Comparison of ENCODE assay signal across 1 cellular context in the genomic region with DNA sequence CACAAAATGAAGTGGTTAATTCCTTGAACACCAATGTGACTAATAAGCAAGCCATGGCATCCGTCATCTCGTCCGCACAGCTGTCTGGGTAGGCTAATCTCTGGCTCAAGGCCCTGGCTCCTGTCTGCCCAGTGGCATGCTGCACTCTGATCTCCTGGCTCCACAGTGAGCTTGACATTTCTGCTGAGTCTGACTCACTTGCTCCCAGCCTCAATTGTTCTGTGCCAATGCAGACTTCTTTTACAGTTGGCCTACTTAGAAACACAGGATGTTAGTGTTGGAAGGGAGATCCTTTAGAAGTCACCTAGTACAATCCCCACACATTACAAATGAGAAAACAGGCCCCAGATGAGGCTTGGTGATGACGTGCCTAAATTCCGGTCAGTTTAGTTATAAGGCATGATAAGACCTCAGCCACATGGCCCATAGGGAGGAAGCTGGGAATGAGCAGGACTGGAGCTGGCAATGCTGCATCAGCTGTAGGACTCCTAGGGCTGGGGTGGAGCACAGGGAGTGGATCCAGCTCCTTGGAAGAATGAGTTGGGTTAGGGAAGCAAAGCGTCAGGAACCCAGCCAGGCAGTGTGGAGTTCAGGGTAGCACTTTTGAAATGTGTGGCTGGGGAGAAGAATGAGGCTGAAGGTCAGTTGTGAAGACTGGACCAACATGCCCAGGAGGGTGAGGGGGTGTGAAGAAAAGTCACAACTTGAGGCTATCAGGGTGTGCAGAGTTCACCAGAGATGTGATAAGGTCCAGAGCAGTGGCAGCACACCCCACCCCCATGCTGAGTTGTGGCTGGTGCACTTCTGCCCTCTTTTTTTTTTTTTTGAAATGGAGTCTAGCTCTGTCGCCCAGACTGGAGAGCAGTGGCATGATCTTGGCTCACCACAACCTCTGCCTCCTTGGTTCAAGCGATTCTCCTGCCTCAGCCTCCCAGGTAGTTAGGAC.
A peak's percentile ranks its signal among the peaks of the same experiment; 100 is the strongest.
TF ChIP-seq lines count a peak whose summit lies in the region.

No MANE protein-coding gene starts in this region.

TF ChIP-seq in SK-N-SH, 30 proteins besides CTCF, POLR2A, EP300 and RAD21 (continued from another document):
- TF ChIP-seq, protein P1, sequence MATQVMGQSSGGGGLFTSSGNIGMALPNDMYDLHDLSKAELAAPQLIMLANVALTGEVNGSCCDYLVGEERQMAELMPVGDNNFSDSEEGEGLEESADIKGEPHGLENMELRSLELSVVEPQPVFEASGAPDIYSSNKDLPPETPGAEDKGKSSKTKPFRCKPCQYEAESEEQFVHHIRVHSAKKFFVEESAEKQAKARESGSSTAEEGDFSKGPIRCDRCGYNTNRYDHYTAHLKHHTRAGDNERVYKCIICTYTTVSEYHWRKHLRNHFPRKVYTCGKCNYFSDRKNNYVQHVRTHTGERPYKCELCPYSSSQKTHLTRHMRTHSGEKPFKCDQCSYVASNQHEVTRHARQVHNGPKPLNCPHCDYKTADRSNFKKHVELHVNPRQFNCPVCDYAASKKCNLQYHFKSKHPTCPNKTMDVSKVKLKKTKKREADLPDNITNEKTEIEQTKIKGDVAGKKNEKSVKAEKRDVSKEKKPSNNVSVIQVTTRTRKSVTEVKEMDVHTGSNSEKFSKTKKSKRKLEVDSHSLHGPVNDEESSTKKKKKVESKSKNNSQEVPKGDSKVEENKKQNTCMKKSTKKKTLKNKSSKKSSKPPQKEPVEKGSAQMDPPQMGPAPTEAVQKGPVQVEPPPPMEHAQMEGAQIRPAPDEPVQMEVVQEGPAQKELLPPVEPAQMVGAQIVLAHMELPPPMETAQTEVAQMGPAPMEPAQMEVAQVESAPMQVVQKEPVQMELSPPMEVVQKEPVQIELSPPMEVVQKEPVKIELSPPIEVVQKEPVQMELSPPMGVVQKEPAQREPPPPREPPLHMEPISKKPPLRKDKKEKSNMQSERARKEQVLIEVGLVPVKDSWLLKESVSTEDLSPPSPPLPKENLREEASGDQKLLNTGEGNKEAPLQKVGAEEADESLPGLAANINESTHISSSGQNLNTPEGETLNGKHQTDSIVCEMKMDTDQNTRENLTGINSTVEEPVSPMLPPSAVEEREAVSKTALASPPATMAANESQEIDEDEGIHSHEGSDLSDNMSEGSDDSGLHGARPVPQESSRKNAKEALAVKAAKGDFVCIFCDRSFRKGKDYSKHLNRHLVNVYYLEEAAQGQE (IDR thresholded peaks at IDR 0.05; ENCODE audit: low read depth, low read length), result 0 out of 2 replicates have a peak, but pooled peaks have one; percentile 4
- TF ChIP-seq EZH2phosphoT487 (IDR thresholded peaks at IDR 0.05; ENCODE audit: borderline replicate concordance, low read depth) (no peak), FOSL2 (IDR thresholded peaks at IDR 0.05; ENCODE audit: borderline replicate concordance, low read depth) (peak; percentile 87), YY1 (IDR thresholded peaks at IDR 0.05; ENCODE audit: low read depth) (peak; percentile 17; the same call in 1 of the 2 replicates), SIN3A (IDR thresholded peaks at IDR 0.05; ENCODE audit: borderline replicate concordance, low read depth, low read length) (peak; percentile 80; the same call in 1 of the 2 replicates), TAF1 (IDR thresholded peaks at IDR 0.05; ENCODE audit: borderline replicate concordance, low read depth, low read length) (0 out of 2 replicates have a peak, but pooled peaks have one; percentile 13), TCF12 (IDR thresholded peaks at IDR 0.05) (peak; percentile 96), RXRA (IDR thresholded peaks at IDR 0.05; ENCODE audit: borderline replicate concordance, low read depth) (peak; percentile 91), SMC3 (IDR thresholded peaks at IDR 0.05; ENCODE audit: low read depth, low read length) (no peak), POLR2AphosphoS5 (IDR thresholded peaks at IDR 0.05; ENCODE audit: low read depth, low read length) (peak; percentile 77), MXI1 (IDR thresholded peaks at IDR 0.05; ENCODE audit: low read depth, low read length) (no peak; the same call in 1 of the 2 replicates), RFX5 (IDR thresholded peaks at IDR 0.05; ENCODE audit: low read length) (no peak), FOXM1 (IDR thresholded peaks at IDR 0.05; ENCODE audit: low read depth) (peak; percentile 87), JUND (IDR thresholded peaks at IDR 0.05) (peak; percentile 94), TEAD4 (IDR thresholded peaks at IDR 0.05; ENCODE audit: borderline replicate concordance, insufficient read depth) (peak; percentile 95), MEF2A (IDR thresholded peaks at IDR 0.05; ENCODE audit: borderline replicate concordance, low read depth) (peak; percentile 59; the same call in 1 of the 2 replicates), FOXJ3 (CRISPR knock-in tag; IDR thresholded peaks at IDR 0.05) (no peak)
- TF ChIP-seq, protein P2, sequence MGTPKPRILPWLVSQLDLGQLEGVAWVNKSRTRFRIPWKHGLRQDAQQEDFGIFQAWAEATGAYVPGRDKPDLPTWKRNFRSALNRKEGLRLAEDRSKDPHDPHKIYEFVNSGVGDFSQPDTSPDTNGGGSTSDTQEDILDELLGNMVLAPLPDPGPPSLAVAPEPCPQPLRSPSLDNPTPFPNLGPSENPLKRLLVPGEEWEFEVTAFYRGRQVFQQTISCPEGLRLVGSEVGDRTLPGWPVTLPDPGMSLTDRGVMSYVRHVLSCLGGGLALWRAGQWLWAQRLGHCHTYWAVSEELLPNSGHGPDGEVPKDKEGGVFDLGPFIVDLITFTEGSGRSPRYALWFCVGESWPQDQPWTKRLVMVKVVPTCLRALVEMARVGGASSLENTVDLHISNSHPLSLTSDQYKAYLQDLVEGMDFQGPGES (IDR thresholded peaks at IDR 0.05; ENCODE audit: low read depth, low read length), result no peak
- TF ChIP-seq, protein P3, sequence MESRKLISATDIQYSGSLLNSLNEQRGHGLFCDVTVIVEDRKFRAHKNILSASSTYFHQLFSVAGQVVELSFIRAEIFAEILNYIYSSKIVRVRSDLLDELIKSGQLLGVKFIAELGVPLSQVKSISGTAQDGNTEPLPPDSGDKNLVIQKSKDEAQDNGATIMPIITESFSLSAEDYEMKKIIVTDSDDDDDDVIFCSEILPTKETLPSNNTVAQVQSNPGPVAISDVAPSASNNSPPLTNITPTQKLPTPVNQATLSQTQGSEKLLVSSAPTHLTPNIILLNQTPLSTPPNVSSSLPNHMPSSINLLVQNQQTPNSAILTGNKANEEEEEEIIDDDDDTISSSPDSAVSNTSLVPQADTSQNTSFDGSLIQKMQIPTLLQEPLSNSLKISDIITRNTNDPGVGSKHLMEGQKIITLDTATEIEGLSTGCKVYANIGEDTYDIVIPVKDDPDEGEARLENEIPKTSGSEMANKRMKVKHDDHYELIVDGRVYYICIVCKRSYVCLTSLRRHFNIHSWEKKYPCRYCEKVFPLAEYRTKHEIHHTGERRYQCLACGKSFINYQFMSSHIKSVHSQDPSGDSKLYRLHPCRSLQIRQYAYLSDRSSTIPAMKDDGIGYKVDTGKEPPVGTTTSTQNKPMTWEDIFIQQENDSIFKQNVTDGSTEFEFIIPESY (IDR thresholded peaks at IDR 0.05; ENCODE audit: borderline replicate concordance, low read depth), result peak; percentile 87
- TF ChIP-seq, protein P4, sequence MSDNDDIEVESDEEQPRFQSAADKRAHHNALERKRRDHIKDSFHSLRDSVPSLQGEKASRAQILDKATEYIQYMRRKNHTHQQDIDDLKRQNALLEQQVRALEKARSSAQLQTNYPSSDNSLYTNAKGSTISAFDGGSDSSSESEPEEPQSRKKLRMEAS (IDR thresholded peaks at IDR 0.05; ENCODE audit: low read depth), result peak; percentile 93
